ENCODE assay signal across 8 cellular contexts in genomic region chr1:154219511-154219910, GRCh38. TPM values are rescaled to one million over a fixed set of nuclear protein-coding genes. Genes with fewer than 3 reads are reported as not detected.
DNase-seq lines count a peak whose midpoint lies in the region; ATAC-seq and TF ChIP-seq lines count a peak whose summit lies in the region.

No MANE protein-coding gene starts in this region.

- no peak for ATAC-seq in GM21367 (IDR thresholded peaks at IDR 0.05; ENCODE audit: unreplicated experiment)

- peaks cover 52% of the 10 kb centered on the region for H3K4me1 Mint-ChIP-seq in chondrocyte (ENCODE audit: low read depth)
- H3K4me1 Mint-ChIP-seq in mesothelial cell of epicardium, result peaks cover 48% of the 10 kb centered on the region

- H3K9me3 Mint-ChIP-seq in chondrocyte (ENCODE audit: low read depth), result no peaks in the 10 kb centered on the region
- H3K9me3 Mint-ChIP-seq in mesothelial cell of epicardium, result no peaks in the 10 kb centered on the region

- H3K4me3 Mint-ChIP-seq in chondrocyte (ENCODE audit: unreplicated experiment) (peak overlapping the region; percentile 97), mesothelial cell of epicardium (peak overlapping the region; percentile 88)

- DNase-seq in GF-D8 (lab: John Stamatoyannopoulos, UW) (peak; percentile 38), MV-4-11 (lab: John Stamatoyannopoulos, UW) (peak; percentile 35), chondrocyte (ENCODE audit: low spot score) (no peak), mesothelial cell of epicardium (ENCODE audit: low spot score in 2 of 2, unreplicated experiment in 2 of 2) (no peak), NCI-H1105 (lab: John Stamatoyannopoulos, UW) (no peak), EL (no peak), NCI-H2171 treated with DMSO at 0.1 percent for 48 hours (lab: John Stamatoyannopoulos, UW) (no peak)

- TF ChIP-seq CTCF in chondrocyte (IDR thresholded peaks at IDR 0.05) (no peak), mesothelial cell of epicardium (IDR thresholded peaks at IDR 0.05; ENCODE audit: unreplicated experiment) (no peak)

- H3K27ac Mint-ChIP-seq in chondrocyte (ENCODE audit: unreplicated experiment), result peak overlapping the region; percentile 100
- H3K27ac Mint-ChIP-seq in mesothelial cell of epicardium, result peak overlapping the region; percentile 100

- peaks cover 11% of the 10 kb centered on the region for H3K36me3 Mint-ChIP-seq in chondrocyte (ENCODE audit: low read depth)
- H3K36me3 Mint-ChIP-seq in mesothelial cell of epicardium, result peaks cover 19% of the 10 kb centered on the region

- H3K27me3 Mint-ChIP-seq in chondrocyte (ENCODE audit: low read depth) (no peaks in the 10 kb centered on the region), mesothelial cell of epicardium (ENCODE audit: low read depth) (no peaks in the 10 kb centered on the region)

RNA-seq across cellular contexts. Expression of gene UBAP2L, which starts 1.2 kb away (rescaled TPM):
- total RNA-seq in chondrocyte (182 to 202 TPM (median 186 TPM) in 3 replicates), mesothelial cell of epicardium (265 to 283 TPM (median 271 TPM) in 3 replicates)

RNA-seq across cellular contexts. Expression of gene CFAP141, which starts 13.4 kb away (rescaled TPM):
- total RNA-seq in chondrocyte (not detected in 3 replicates), mesothelial cell of epicardium (not detected in 3 replicates)

RNA-seq across cellular contexts. Expression of gene TPM3, which starts 27.6 kb away (rescaled TPM):
- total RNA-seq in chondrocyte (248 to 259 TPM (median 256 TPM) in 3 replicates), mesothelial cell of epicardium (194 to 208 TPM (median 197 TPM) in 3 replicates)

RNA-seq across cellular contexts. Expression of gene HAX1, which starts 52.9 kb away (rescaled TPM):
- total RNA-seq in chondrocyte (60.9 to 104 TPM (median 97.1 TPM) in 3 replicates), mesothelial cell of epicardium (34.7 to 38.3 TPM (median 36.8 TPM) in 3 replicates)

Comparison
In these comparisons a context has a peak if more than half of its experiments do, and no peak if none do; other contexts are left out.
1. DNase-seq: peak in GF-D8 (single experiment) and MV-4-11 (single experiment); none in chondrocyte (single experiment), mesothelial cell of epicardium (0 of 2), NCI-H1105 (single experiment), EL (single experiment) and NCI-H2171 treated with DMSO at 0.1 percent for 48 hours (single experiment).